In genomic region chr16:57917489-57917888, GRCh38 we compare ENCODE assay signal across 3 cellular contexts. TPM values are rescaled to one million over a fixed set of nuclear protein-coding genes. Genes with fewer than 3 reads are reported as not detected.
"Had no signal": no experiment of that assay in that cellular context is flagged by ENCODE, and none has a peak within 500 bp of the region (broad histone marks: within the 10 kb centered on the region; RNA-seq: fewer than 3 reads in every experiment).

No MANE protein-coding gene starts in this region.

RNA-seq across cellular contexts. Expression of gene CNGB1, which starts 53.4 kb away (rescaled TPM):
- total RNA-seq: GM23248, H7, IMR-90 had no signal
- polyA plus RNA-seq: GM23248, IMR-90 had no signal
